Comparison of ENCODE assay signal across 29 cellular contexts in genomic region chr18:5051207-5051606, GRCh38.
"Had no signal": no experiment of that assay in that cellular context is flagged by ENCODE, and none has a peak within 500 bp of the region (broad histone marks: within the 10 kb centered on the region; RNA-seq: fewer than 3 reads in every experiment).

No MANE protein-coding gene starts in this region.

- H3K4me3 ChIP-seq: ascending aorta, cardiac muscle cell had no signal

- H3K27ac ChIP-seq: ascending aorta, cardiac muscle cell, VCaP had no signal

- H3K36me3 ChIP-seq: ascending aorta, cardiac muscle cell had no signal

- DNase-seq: activated B cell treated with CpG ODN at 0.5 μM for 24 hours; activated CD4-positive, alpha-beta memory T cell treated with anti-CD3 and anti-CD28 coated beads for 36 hours; activated CD4-positive, alpha-beta T cell treated with anti-CD3 and anti-CD28 coated beads for 4 hours; activated CD4-positive, alpha-beta T cell treated with anti-CD3 and anti-CD28 coated beads, Interleukin-2, amount 10 ng/mL, durations not matched to agents 24 days and 14 days; activated CD4-positive, alpha-beta T cell treated with anti-CD3 and anti-CD28 coated beads, Interleukin-2, amount 50 U/mL, for 1 hour; activated CD4-positive, alpha-beta T cell treated with anti-CD3 and anti-CD28 coated beads, Interleukin-2, amount 50 U/mL, for 4 hours; activated CD4-positive, CD25-positive, alpha-beta regulatory T cell treated with anti-CD3 and anti-CD28 coated beads, Interleukin-2, amount 50 U/mL, for 72 hours; activated CD8-positive, alpha-beta memory T cell treated with anti-CD3 and anti-CD28 coated beads, Interleukin-2, amount 50 U/mL, for 4 hours; activated CD8-positive, alpha-beta T cell treated with anti-CD3 and anti-CD28 coated beads for 36 hours; activated effector memory CD4-positive, alpha-beta T cell treated with Interleukin-2 at 50 U/mL for 16 hours; activated gamma-delta T cell; activated naive CD4-positive, alpha-beta T cell treated with anti-CD3 and anti-CD28 coated beads, Interleukin-2, amount 10 ng/mL, durations not matched to agents 7 days and 5 days; activated naive CD4-positive, alpha-beta T cell treated with Interleukin-2 at 50 U/mL for 16 hours; activated naive CD8-positive, alpha-beta T cell treated with anti-CD3 and anti-CD28 coated beads, Interleukin-2, amount 10 ng/mL, durations not matched to agents 7 days and 5 days; activated naive CD8-positive, alpha-beta T cell treated with anti-CD3 and anti-CD28 coated beads, Interleukin-2, amount 50 U/mL, for 24 hours; activated T-cell treated with anti-CD3 and anti-CD28 coated beads for 4 hours; activated T-cell treated with anti-CD3 and anti-CD28 coated beads, Interleukin-2, amount 50 U/mL, for 1 hour; activated T-cell treated with anti-CD3 and anti-CD28 coated beads, Interleukin-2, amount 50 U/mL, for 48 hours; amygdala; anterior cingulate cortex; caudate nucleus; cerebellar nuclear complex; T-helper 2 cell; T-helper 9 cell had no signal

- H3K9me3 ChIP-seq: ascending aorta had no signal

- FAIRE-seq: bronchial epithelial cell, TTC549 had no signal

- ATAC-seq: activated CD8-positive, alpha-beta T cell treated with anti-CD3 and anti-CD28 coated beads for 36 hours had no signal

- H3K27me3 ChIP-seq: ascending aorta, cardiac muscle cell had no signal

- H3K4me1 ChIP-seq: ascending aorta had no signal
